In genomic region chr9:93064392-93065124, GRCh38 we compare ENCODE assay signal across 8 cellular contexts. TPM values are rescaled to one million over a fixed set of nuclear protein-coding genes. Genes with fewer than 3 reads are reported as not detected.
DNase-seq lines count a peak whose midpoint lies in the region; ATAC-seq, FAIRE-seq and TF ChIP-seq lines count a peak whose summit lies in the region.

No MANE protein-coding gene starts in this region.

- DNase-seq in NAMALWA (ENCODE audit: low spot score), result peak; percentile 96
- peak; percentile 79 to 82 for DNase-seq in activated CD4-positive, alpha-beta T cell treated with anti-CD3 and anti-CD28 coated beads, Interleukin-2, amount 50 U/mL, for 4 hours
- DNase-seq in cardiac septum (ENCODE audit: low spot score), result peak; percentile 86
- DNase-seq in stimulated activated CD8-positive, alpha-beta memory T cell treated with anti-CD3 and anti-CD28 coated beads, Interleukin-15, amount 100 ng/mL, for 24 hours (ENCODE audit: low read depth), result peak; percentile 60
- no peak for DNase-seq in posterior vena cava (ENCODE audit: low spot score)
- no peak for DNase-seq in D721Med (ENCODE audit: insufficient read length, low spot score)

- no peak for TF ChIP-seq CTCF in D721Med (IDR thresholded peaks at IDR 0.05; ENCODE audit: insufficient read depth, missing control alignments)

- TF ChIP-seq POLR2A in GM15510 (IDR thresholded peaks at IDR 0.05; ENCODE audit: borderline replicate concordance, extremely low read depth, insufficient read length), result peak; percentile 29

- no peak for FAIRE-seq in D721Med (lab: Jason Lieb, UNC)

- peak; percentile 72 for ATAC-seq in HG02571 (IDR thresholded peaks at IDR 0.05; ENCODE audit: unreplicated experiment)

- intact Hi-C loops in cardiac septum (cut with DNase I), result no loop called here
- intact Hi-C loops in posterior vena cava (cut with DNase I), result no loop called here

RNA-seq across cellular contexts. Expression of gene SUSD3, which starts 6.1 kb away (rescaled TPM):
- total RNA-seq in cardiac septum, result 1.1 TPM
- total RNA-seq in posterior vena cava, result 1 to 10 TPM; 1.4 to 5.2 TPM

RNA-seq across cellular contexts. Expression of gene CARD19, which starts 31.5 kb away (rescaled TPM):
- total RNA-seq in cardiac septum, result 45.1 TPM
- total RNA-seq in posterior vena cava, result 10 to 100 TPM; 40.8 to 43.0 TPM

Comparison
In these comparisons a context has a peak if more than half of its experiments do, and no peak if none do; other contexts are left out.
1. DNase-seq: peak in NAMALWA (single experiment), activated CD4-positive, alpha-beta T cell treated with anti-CD3 and anti-CD28 coated beads, Interleukin-2, amount 50 U/mL, for 4 hours (2 of 2), cardiac septum (single experiment) and stimulated activated CD8-positive, alpha-beta memory T cell treated with anti-CD3 and anti-CD28 coated beads, Interleukin-15, amount 100 ng/mL, for 24 hours (single experiment); none in posterior vena cava (single experiment) and D721Med (single experiment).